ENCODE assay signal across 1 cellular context in genomic region chr2:219020604-219021365, GRCh38.
TF ChIP-seq lines count a peak whose summit lies in the region.

No MANE protein-coding gene starts in this region.

TF ChIP-seq in SK-N-SH treated with all-trans-retinoic acid at 6 μM for 48 hours, 23 proteins besides CTCF, POLR2A, EP300 and RAD21 (continued from another document):
- TF ChIP-seq POU6F1 (CRISPR knock-in tag; IDR thresholded peaks at IDR 0.05; ENCODE audit: borderline replicate concordance, low read depth): no peak
- TF ChIP-seq ZNF70 (CRISPR knock-in tag; IDR thresholded peaks at IDR 0.05): no peak
- no peak for TF ChIP-seq ZNF8 (CRISPR knock-in tag; IDR thresholded peaks at IDR 0.05)
- TF ChIP-seq TCF4 (CRISPR knock-in tag; IDR thresholded peaks at IDR 0.05; ENCODE audit: borderline replicate concordance): no peak
- TF ChIP-seq PPARA (CRISPR knock-in tag; IDR thresholded peaks at IDR 0.05; ENCODE audit: borderline replicate concordance): no peak
- no peak for TF ChIP-seq PATZ1 (CRISPR knock-in tag; IDR thresholded peaks at IDR 0.05; ENCODE audit: borderline replicate concordance)
